8 cellular contexts compared by ENCODE assay signal in the genomic region with DNA sequence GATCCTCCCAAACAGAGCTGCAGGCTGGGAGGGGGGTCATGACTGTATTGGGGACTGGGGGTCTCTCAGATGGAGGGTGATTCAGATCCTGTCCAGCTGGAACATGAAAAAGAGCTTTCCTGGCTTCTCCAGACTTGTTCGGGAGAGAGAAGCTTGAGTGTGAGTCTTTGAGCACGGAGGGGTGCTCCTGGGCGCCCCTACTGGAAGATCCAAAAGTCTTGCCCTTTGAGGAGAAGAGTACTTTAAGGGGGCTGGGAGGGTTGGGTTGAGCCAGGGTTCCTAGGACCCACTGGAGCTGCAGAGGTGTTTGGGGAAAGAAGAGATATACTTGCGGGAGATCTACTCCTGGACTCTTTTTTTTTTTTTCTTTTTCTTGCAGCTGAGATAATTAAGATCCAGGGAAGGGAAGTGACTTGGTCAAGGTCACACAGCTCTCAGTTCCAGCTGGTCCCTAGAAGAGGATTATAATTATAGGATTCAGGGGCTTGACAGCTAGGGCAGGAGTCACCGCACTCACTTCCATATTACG. TPM values are rescaled to one million over a fixed set of nuclear protein-coding genes. Genes with fewer than 3 reads are reported as not detected.
A peak's percentile ranks its signal among the peaks of the same experiment; 100 is the strongest.
DNase-seq lines count a peak whose midpoint lies in the region; ATAC-seq, FAIRE-seq and TF ChIP-seq lines count a peak whose summit lies in the region.

No MANE protein-coding gene starts in this region.

- peak; percentile 55 to 67 for ATAC-seq in A549

- peaks cover 9% of the 10 kb centered on the region; the same call in 1 of the 2 replicates for H4K20me1 ChIP-seq in OCI-LY7 (ENCODE audit: insufficient read depth, low read length)

- no TSS peak for BruUV-seq in OCI-LY7 (replicated peaks; lab: Mats Ljungman, UMichigan)

- no peaks in the 10 kb centered on the region for H3K79me2 ChIP-seq in OCI-LY7 (ENCODE audit: insufficient read depth, low read depth, low read length)

- H3K27ac ChIP-seq in A549 (peak overlapping the region; percentile 95 to 97), OCI-LY7 (ENCODE audit: low read depth, low read length, poor library complexity, severe bottlenecking) (no peak overlapping the region), angular gyrus (ENCODE audit: low read depth, low read length) (peak overlapping the region; percentile 47), sigmoid colon (peak overlapping the region; percentile 93 to 98 (median 96))

- no peaks in the 10 kb centered on the region for H3K27me3 ChIP-seq in GM06990 (replicated peaks; ENCODE audit: control insufficient read depth, insufficient read depth, low read length)
- no peaks in the 10 kb centered on the region for H3K27me3 ChIP-seq in sigmoid colon

- H3K36me3 ChIP-seq in GM06990 (ENCODE audit: control insufficient read depth, insufficient read depth, low read length) (no peaks in the 10 kb centered on the region), OCI-LY7 (ENCODE audit: insufficient read depth, low read length) (no peaks in the 10 kb centered on the region), sigmoid colon (no peaks in the 10 kb centered on the region)

- peak; percentile 48 to 60; a peak in 4 of 5 replicates for TF ChIP-seq RAD21 in A549 (conservative IDR thresholded peaks at IDR 0.05 in 1 of 2, IDR thresholded peaks at IDR 0.05 in 1 of 2)

- H3K4me1 ChIP-seq in A549 (peaks cover 86% of the 10 kb centered on the region), OCI-LY7 (ENCODE audit: insufficient read depth, low read length, poor library complexity, severe bottlenecking) (peaks cover 49% of the 10 kb centered on the region), sigmoid colon (peaks cover 0 to 96% (median 92%) of the 10 kb centered on the region in 4 donors)

- H2AFZ ChIP-seq in OCI-LY7 (ENCODE audit: low read length): peak overlapping the region; percentile 66; the same call in 1 of the 2 replicates

- CTCF ChIA-PET in A549 (lab: Yijun Ruan, JAX): interaction anchor here (0.6 to 50.4 kb wide), 15 partner anchors 1 to 1371 kb away, joined by 3 to 2395 read pairs (median 3); partner anchors contain the start of genes CDC6, EIF1, GJD3 and RARA
- CTCF ChIA-PET in OCI-LY7 (lab: Charles Lee; ENCODE audit: unreplicated experiment): interaction anchor here (0.6 to 1.6 kb wide), 4 partner anchors 10 to 127 kb away, joined by 3 to 9 read pairs (median 4); no protein-coding TSS in a partner anchor

- FAIRE-seq in A549 (lab: Jason Lieb, UNC): no peak

- peak; percentile 74 for TF ChIP-seq CTCF in A549 (IDR thresholded peaks at IDR 0.05)
- peak; percentile 91 for TF ChIP-seq CTCF in GM06990 (IDR thresholded peaks at IDR 0.05; ENCODE audit: insufficient read depth, low read length, poor library complexity, severe bottlenecking)
- TF ChIP-seq CTCF in OCI-LY7 (conservative IDR thresholded peaks at IDR 0.05; ENCODE audit: low read length): peak; percentile 84
- TF ChIP-seq CTCF in sigmoid colon (IDR thresholded peaks at IDR 0.05): peak in 3 of 4 experiments; percentile 25 to 61 (median 41)

- TF ChIP-seq EP300 in A549 (IDR thresholded peaks at IDR 0.05) (no peak), sigmoid colon (IDR thresholded peaks at IDR 0.05) (no peak)

- intact Hi-C loops in OCI-LY7 (cut with micrococcal nuclease; ENCODE audit: unreplicated experiment): no loop called here
- intact Hi-C loops in sigmoid colon (cut with DNase I): no loop called here

- WGBS in A549 (ENCODE audit: missing lambda C conversion rate): under 1% methylated on average over 6 of the region's 6 CpGs
- 2 to 10% methylated on average over 6 of the region's 6 CpGs for WGBS in sigmoid colon, 2 donors

- no peaks in the 10 kb centered on the region for H3K9me2 ChIP-seq in OCI-LY7 (ENCODE audit: insufficient read depth, low read length)

- POLR2A ChIA-PET in A549 (lab: Yijun Ruan, JAX): interaction anchor here (0.6 to 1.8 kb wide), 15 partner anchors 8 to 1372 kb away, joined by 3 to 14 read pairs (median 4); partner anchors contain the start of genes PSMD3, RARA and SMARCE1
- POLR2A ChIA-PET in OCI-LY7 (lab: Charles Lee): interaction anchor here (0.6 to 1.2 kb wide), 3 partner anchors 8 to 125 kb away, joined by 3 to 4 read pairs (median 3); partner anchors contain the start of gene RARA

- 0 out of 2 replicates have a peak, but pooled peaks have one; percentile 4 for TF ChIP-seq POLR2A in A549 (IDR thresholded peaks at IDR 0.05; ENCODE audit: low read length)
- no peak for TF ChIP-seq POLR2A in sigmoid colon (IDR thresholded peaks at IDR 0.05)

- DNase-seq in A549 (ENCODE audit: low read depth in 1 of 2, low spot score in 1 of 2): peak; percentile 86 to 93
- DNase-seq in GM06990 (ENCODE audit: extremely low read depth, insufficient read length): no peak
- peak; percentile 70 for DNase-seq in OCI-LY7 (ENCODE audit: low spot score)
- peak; percentile 82 for DNase-seq in hepatic stellate cell (ENCODE audit: low spot score)
- peak; percentile 81 for DNase-seq in sigmoid colon
- DNase-seq in NCI-H2107 treated with DMSO at 0.1 percent for 48 hours (lab: John Stamatoyannopoulos, UW; ENCODE audit: unreplicated experiment): no peak
- no peak for DNase-seq in NCI-H187 (lab: John Stamatoyannopoulos, UW)

- H3K9me3 ChIP-seq in A549: no peaks in the 10 kb centered on the region
- no peaks in the 10 kb centered on the region for H3K9me3 ChIP-seq in OCI-LY7 (ENCODE audit: low read length)
- no peaks in the 10 kb centered on the region for H3K9me3 ChIP-seq in sigmoid colon

- H3K4me3 ChIP-seq in A549: peak overlapping the region; percentile 81
- H3K4me3 ChIP-seq in GM06990 (replicated peaks; ENCODE audit: low read depth, low read length): peak overlapping the region; percentile 66
- peak overlapping the region; percentile 77 for H3K4me3 ChIP-seq in OCI-LY7 (ENCODE audit: low read depth, low read length, poor library complexity, severe bottlenecking)
- H3K4me3 ChIP-seq in sigmoid colon: peak overlapping the region; percentile 78 to 98 (median 85)

- peak overlapping the region; percentile 99 for H3K4me2 ChIP-seq in A549
- peak overlapping the region; percentile 93 for H3K4me2 ChIP-seq in OCI-LY7 (ENCODE audit: low read length)

TF ChIP-seq in A549, 52 proteins besides CTCF, POLR2A, EP300 and RAD21 (continues in another document):
- TF ChIP-seq HEYL (CRISPR knock-in tag; IDR thresholded peaks at IDR 0.05) (no peak), RNF2 (IDR thresholded peaks at IDR 0.05; ENCODE audit: borderline replicate concordance, low read depth) (no peak), HOXB13 (CRISPR knock-in tag; IDR thresholded peaks at IDR 0.05; ENCODE audit: low read depth) (no peak), RARB (CRISPR knock-in tag; IDR thresholded peaks at IDR 0.05) (no peak), GATA3 (IDR thresholded peaks at IDR 0.05; ENCODE audit: borderline replicate concordance) (no peak)

RNA-seq across cellular contexts. Expression of gene RARA, which starts 8.4 kb away (rescaled TPM):
- polyA plus RNA-seq in A549 (2011; rRNA removed) (8.6 and 9.9 TPM in 2 replicates), A549 (2017; fragmentation: RNase III; extraction: RNeasy Plus Mini Kit Qiagen cat#74134 plus additional on column Dnase treatment) (17.2 to 18.5 TPM (median 17.9 TPM) in 3 replicates), sigmoid colon (10 to 100 TPM; 26.4 to 29.6 (median 27.8) TPM)
- 6.5 and 11.0 TPM in 2 replicates for polyA plus RNA-seq in A549 (2012; cell fraction: cytosol; rRNA removed)
- polyA plus RNA-seq in A549 (2012; cell fraction: nucleus; rRNA removed): 17.6 and 21.1 TPM in 2 replicates
- 11.6 and 12.9 TPM in 2 replicates for polyA minus RNA-seq in A549 (2011; rRNA and poly(A)+ RNA removed)
- 3.1 and 5.7 TPM in 2 replicates for total RNA-seq in OCI-LY7 (2014; rRNA removed; shearing (Covaris generic))
- total RNA-seq in OCI-LY7 (2022) (8.0 and 8.6 TPM in 2 replicates), sigmoid colon (10 to 100 TPM; 15.8 to 27.3 (median 20.5) TPM)

RNA-seq across cellular contexts. Expression of gene CDC6, which starts 29.7 kb away (rescaled TPM):
- 71.4 and 79.5 TPM in 2 replicates for polyA plus RNA-seq in A549 (2011; rRNA removed)
- polyA plus RNA-seq in A549 (2012; cell fraction: cytosol; rRNA removed): 41.7 and 44.4 TPM in 2 replicates
- 29.8 and 45.7 TPM in 2 replicates for polyA plus RNA-seq in A549 (2012; cell fraction: nucleus; rRNA removed)
- polyA plus RNA-seq in A549 (2017; fragmentation: RNase III; extraction: RNeasy Plus Mini Kit Qiagen cat#74134 plus additional on column Dnase treatment): 66.6 to 67.5 TPM (median 67.0 TPM) in 3 replicates
- polyA minus RNA-seq in A549 (2011; rRNA and poly(A)+ RNA removed): 27.0 and 28.3 TPM in 2 replicates
- total RNA-seq in OCI-LY7 (2014; rRNA removed; shearing (Covaris generic)): 72.3 and 75.2 TPM in 2 replicates
- 132 and 156 TPM in 2 replicates for total RNA-seq in OCI-LY7 (2022)
- total RNA-seq in sigmoid colon: 1 to 10 TPM in 1 of 4 donors, under 1 TPM in 2, not detected in 1; 0.33 to 1.5 (median 0.83) TPM
- 10 to 100 TPM in 1 of 3 donors, 1 to 10 TPM in 2; 2.4 to 10.9 (median 8.6) TPM for polyA plus RNA-seq in sigmoid colon

RNA-seq across cellular contexts. Expression of gene GJD3, which starts 47.1 kb away (rescaled TPM):
- polyA plus RNA-seq in A549 (2011; rRNA removed) (0.09 TPM in 1 of 2 replicates, not detected in the other), A549 (2017; fragmentation: RNase III; extraction: RNeasy Plus Mini Kit Qiagen cat#74134 plus additional on column Dnase treatment) (0.40 to 1.2 TPM (median 0.70 TPM) in 3 replicates), sigmoid colon (under 1 TPM in 1 of 3 donors, not detected in 2; 0.64 TPM)
- 0.21 and 0.41 TPM in 2 replicates for polyA plus RNA-seq in A549 (2012; cell fraction: cytosol; rRNA removed)
- 0.36 and 0.82 TPM in 2 replicates for polyA plus RNA-seq in A549 (2012; cell fraction: nucleus; rRNA removed)
- polyA minus RNA-seq in A549 (2011; rRNA and poly(A)+ RNA removed): not detected in 2 replicates
- not detected in 2 replicates for total RNA-seq in OCI-LY7 (2014; rRNA removed; shearing (Covaris generic))
- total RNA-seq in OCI-LY7 (2022) (not detected in 2 replicates), sigmoid colon (1 to 10 TPM in 1 of 4 donors, under 1 TPM in 1, not detected in 2; 0.49 to 2.1 TPM)

Comparison
In these comparisons a context has a peak if more than half of its experiments do, and no peak if none do; other contexts are left out.
1. DNase-seq: peak in A549 (2 of 2), OCI-LY7 (single experiment), hepatic stellate cell (single experiment) and sigmoid colon (single experiment); none in GM06990 (single experiment), NCI-H2107 treated with DMSO at 0.1 percent for 48 hours (single experiment) and NCI-H187 (0 of 2).
2. CTCF ChIP-seq: peak in every context shown above with its lines; median percentile 91 in GM06990; 84 in OCI-LY7; 74 in A549; 41 in sigmoid colon.
3. RNA of gene CDC6, which starts 29.7 kb away (total RNA-seq): 72.3 to 156 TPM in OCI-LY7; 0.33 to 1.5 TPM in sigmoid colon; every median in the first group is over 10 times any median in the second.
4. Peak in every context shown above with its lines, with median percentiles within 50 percentile points of each other: H3K4me3 ChIP-seq.